Comparison of ENCODE assay signal across 34 cellular contexts in genomic region chr19:1475751-1476437, GRCh38. TPM values are rescaled to one million over a fixed set of nuclear protein-coding genes. Genes with fewer than 3 reads are reported as not detected.
"Had no signal": no experiment of that assay in that cellular context is flagged by ENCODE, and none has a peak within 500 bp of the region (broad histone marks: within the 10 kb centered on the region; RNA-seq: fewer than 3 reads in every experiment).

No MANE protein-coding gene starts in this region.

- H3K4me1 ChIP-seq: foreskin keratinocyte had no signal

- H3K9me3 Mint-ChIP-seq: activated naive CD4-positive, alpha-beta T cell treated with anti-CD3 and anti-CD28 coated beads, Interleukin-2, amount 50 U/mL, for 24 hours; activated naive CD8-positive, alpha-beta T cell treated with anti-CD3 and anti-CD28 coated beads, Interleukin-2, amount 50 U/mL, for 24 hours; activated T-cell treated with anti-CD3 and anti-CD28 coated beads, Interleukin-2, amount 50 U/mL, for 24 hours; central memory CD8-positive, alpha-beta T cell; dendritic cell treated with granulocyte-macrophage colony-stimulating factor and Interleukin-4, amounts not matched to agents 40 ng/mL and 50 ng/mL, for 4 days; natural killer cell; stimulated activated naive B cell treated with anti-CD40 and anti-IgM and Interleukin-4, amounts not matched to agents 10 μg/mL and 1 μg/mL and 100 μg/mL, for 72 hours; T-cell had no signal

- H3K36me3 ChIP-seq: breast epithelium, ovary, upper lobe of right lung had no signal

- H3K4me2 ChIP-seq: smooth muscle cell had no signal

- DNase-seq: activated CD4-positive, alpha-beta T cell treated with anti-CD3 and anti-CD28 coated beads for 4 hours; activated CD4-positive, alpha-beta T cell treated with anti-CD3 and anti-CD28 coated beads, Interleukin-2, amount 50 U/mL, for 4 hours; activated CD4-positive, CD25-positive, alpha-beta regulatory T cell; activated CD8-positive, alpha-beta memory T cell treated with anti-CD3 and anti-CD28 coated beads for 24 hours; activated CD8-positive, alpha-beta memory T cell treated with anti-CD3 and anti-CD28 coated beads, Interleukin-2, amount 50 U/mL, for 48 hours; activated gamma-delta T cell; activated naive CD8-positive, alpha-beta T cell treated with anti-CD3 and anti-CD28 coated beads, Interleukin-2, amount 50 U/mL, for 24 hours; activated T-cell treated with anti-CD3 and anti-CD28 coated beads, Interleukin-2, amount 50 U/mL, for 24 hours; amygdala; foreskin keratinocyte; hypothalamus; immature natural killer cell; mesenchymal stem cell; natural killer cell; stimulated activated CD4-positive, alpha-beta T cell treated with anti-CD3 and anti-CD28 coated beads, Interleukin-15, amount 100 ng/mL, for 24 hours; stimulated activated CD4-positive, alpha-beta T cell treated with anti-CD3 and anti-CD28 coated beads, Interleukin-2, amount 100 ng/mL, for 24 hours; stimulated activated naive B cell treated with anti-CD40 and anti-IgM and Interleukin-4, amounts not matched to agents 10 μg/mL and 1 μg/mL and 100 μg/mL, for 72 hours; stomach; T-cell; tibial artery; upper lobe of right lung had no signal

- H3K27me3 ChIP-seq: ovary had no signal

- H3K27ac Mint-ChIP-seq: activated naive CD4-positive, alpha-beta T cell treated with anti-CD3 and anti-CD28 coated beads, Interleukin-2, amount 50 U/mL, for 24 hours; activated naive CD8-positive, alpha-beta T cell treated with anti-CD3 and anti-CD28 coated beads, Interleukin-2, amount 50 U/mL, for 24 hours; activated T-cell treated with anti-CD3 and anti-CD28 coated beads, Interleukin-2, amount 50 U/mL, for 24 hours; dendritic cell treated with granulocyte-macrophage colony-stimulating factor and Interleukin-4, amounts not matched to agents 40 ng/mL and 50 ng/mL, for 4 days; immature natural killer cell; natural killer cell; progenitor cell of endocrine pancreas; stimulated activated naive B cell treated with anti-CD40 and anti-IgM and Interleukin-4, amounts not matched to agents 10 μg/mL and 1 μg/mL and 100 μg/mL, for 72 hours; T-cell had no signal

- H3K4me3 Mint-ChIP-seq: central memory CD8-positive, alpha-beta T cell; dendritic cell treated with granulocyte-macrophage colony-stimulating factor and Interleukin-4, amounts not matched to agents 40 ng/mL and 50 ng/mL, for 4 days; natural killer cell; stimulated activated naive B cell treated with anti-CD40 and anti-IgM and Interleukin-4, amounts not matched to agents 10 μg/mL and 1 μg/mL and 100 μg/mL, for 72 hours had no signal

- H3K27me3 Mint-ChIP-seq: activated naive CD4-positive, alpha-beta T cell treated with anti-CD3 and anti-CD28 coated beads, Interleukin-2, amount 50 U/mL, for 24 hours; activated T-cell treated with anti-CD3 and anti-CD28 coated beads, Interleukin-2, amount 50 U/mL, for 24 hours; central memory CD8-positive, alpha-beta T cell had no signal

- H3K27ac ChIP-seq: breast epithelium, esophagus muscularis mucosa, foreskin keratinocyte, heart left ventricle, lower lobe of right lung, neutrophil, ovary, stomach, tibial artery, upper lobe of right lung had no signal

- H3K9me3 ChIP-seq: breast epithelium, esophagus muscularis mucosa, heart left ventricle, lower lobe of right lung, neutrophil, ovary, stomach, tibial artery, upper lobe of right lung had no signal

- H3K4me3 ChIP-seq: breast epithelium, esophagus muscularis mucosa, heart left ventricle, lower lobe of right lung, ovary, smooth muscle cell, stomach, tibial artery, upper lobe of right lung had no signal

- ATAC-seq: activated naive CD8-positive, alpha-beta T cell treated with anti-CD3 and anti-CD28 coated beads, Interleukin-2, amount 50 U/mL, for 24 hours; foreskin keratinocyte; heart left ventricle; left lobe of liver; lower lobe of right lung; natural killer cell; stimulated activated naive B cell treated with anti-CD40 and anti-IgM and Interleukin-4, amounts not matched to agents 10 μg/mL and 1 μg/mL and 100 μg/mL, for 72 hours; T-cell; upper lobe of right lung had no signal

- H3K36me3 Mint-ChIP-seq: natural killer cell, T-cell had no signal

RNA-seq across cellular contexts. Expression of gene APC2, which starts 26.0 kb away (rescaled TPM):
- total RNA-seq: kidney epithelial cell had no signal
